12 cellular contexts compared by ENCODE assay signal in the genomic region with DNA sequence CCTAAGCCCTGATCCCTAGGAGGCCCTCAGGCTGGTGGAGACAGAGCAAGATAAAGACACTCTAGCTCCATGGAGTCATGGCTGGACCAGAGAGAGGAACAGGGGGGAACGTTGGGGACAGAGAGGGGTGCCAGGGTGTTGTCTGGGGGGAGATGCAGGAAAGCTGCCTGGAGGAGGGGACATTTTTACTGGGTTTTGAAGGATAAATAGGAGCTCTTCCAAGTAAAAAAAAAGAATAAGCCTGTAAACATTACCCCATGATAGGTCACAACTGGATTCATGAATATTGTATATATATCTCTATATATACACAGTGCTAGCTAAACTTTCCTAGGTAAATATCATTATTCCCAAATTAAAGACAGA. TPM values are rescaled to one million over a fixed set of nuclear protein-coding genes. Genes with fewer than 3 reads are reported as not detected.
A peak's percentile ranks its signal among the peaks of the same experiment; 100 is the strongest.
DNase-seq lines count a peak whose midpoint lies in the region; ATAC-seq and TF ChIP-seq lines count a peak whose summit lies in the region.
"Had no signal": no experiment of that assay in that cellular context is flagged by ENCODE, and none has a peak within 500 bp of the region (broad histone marks: within the 10 kb centered on the region; RNA-seq: fewer than 3 reads in every experiment).

No MANE protein-coding gene starts in this region.

- H3K36me3 Mint-ChIP-seq in activated naive CD4-positive, alpha-beta T cell treated with anti-CD3 and anti-CD28 coated beads for 36 hours (ENCODE audit: low read depth) = peaks cover 17% of the 10 kb centered on the region
- H3K36me3 Mint-ChIP-seq in T-cell = peaks cover 10% of the 10 kb centered on the region
- H3K36me3 Mint-ChIP-seq in type B pancreatic cell = no peaks in the 10 kb centered on the region

- POLR2A ChIA-PET in T-cell (lab: Charles Lee) = interaction anchor here (0.6 to 0.7 kb wide), 5 partner anchors 41 to 682 kb away, joined by 3 to 6 read pairs (median 4); a partner anchor contains a TSS

- H3K4me3 Mint-ChIP-seq in activated naive CD4-positive, alpha-beta T cell treated with anti-CD3 and anti-CD28 coated beads for 36 hours = peak overlapping the region; percentile 98
- peak overlapping the region; percentile 93 to 99 (median 94) for H3K4me3 Mint-ChIP-seq in T-cell
- H3K4me3 Mint-ChIP-seq in type B pancreatic cell = no peak overlapping the region

- peak overlapping the region; percentile 96 for H3K27ac Mint-ChIP-seq in activated naive CD4-positive, alpha-beta T cell treated with anti-CD3 and anti-CD28 coated beads for 36 hours
- H3K27ac Mint-ChIP-seq in T-cell = peak overlapping the region; percentile 95 to 98
- peak overlapping the region; percentile 72 for H3K27ac Mint-ChIP-seq in type B pancreatic cell

- H3K27me3 Mint-ChIP-seq in activated naive CD4-positive, alpha-beta T cell treated with anti-CD3 and anti-CD28 coated beads for 36 hours (ENCODE audit: low read depth) = no peaks in the 10 kb centered on the region
- H3K27me3 Mint-ChIP-seq in T-cell = no peaks in the 10 kb centered on the region
- H3K27me3 Mint-ChIP-seq in type B pancreatic cell = no peaks in the 10 kb centered on the region

- DNase-seq in activated naive CD4-positive, alpha-beta T cell treated with anti-CD3 and anti-CD28 coated beads for 36 hours = no peak
- no peak for DNase-seq in activated naive CD4-positive, alpha-beta T cell treated with Interleukin-2 at 50 U/mL for 16 hours
- DNase-seq in T-cell (no peak), left colon (no peak), type B pancreatic cell (ENCODE audit: extremely low spot score, unreplicated experiment) (no peak), NCI-H187 (lab: John Stamatoyannopoulos, UW) (no peak), DMS153 (lab: John Stamatoyannopoulos, UW) (no peak)
- DNase-seq: dorsolateral prefrontal cortex, NCI-H1105 treated with DMSO at 0.1 percent for 48 hours, T1000 had no signal

- TF ChIP-seq CTCF in type B pancreatic cell (conservative IDR thresholded peaks at IDR 0.05) = no peak

- CTCF ChIA-PET in activated naive CD4-positive, alpha-beta T cell treated with anti-CD3 and anti-CD28 coated beads for 36 hours (lab: Charles Lee) = interaction anchor here (0.6 to 1.7 kb wide), 11 partner anchors 9 to 515 kb away, joined by 3 to 13 read pairs (median 4); a partner anchor contains a TSS
- CTCF ChIA-PET in T-cell (lab: Charles Lee) = interaction anchor here in 1 of 2 donors (0.6 to 1.9 kb wide), 6 partner anchors 30 to 242 kb away, joined by 3 to 7 read pairs (median 4); a partner anchor contains a TSS

- peaks cover 25% of the 10 kb centered on the region for H3K4me1 Mint-ChIP-seq in activated naive CD4-positive, alpha-beta T cell treated with anti-CD3 and anti-CD28 coated beads for 36 hours (ENCODE audit: low read depth)
- H3K4me1 Mint-ChIP-seq in T-cell (peaks cover 33 to 62% (median 41%) of the 10 kb centered on the region in 3 donors), type B pancreatic cell (ENCODE audit: unreplicated experiment) (peaks cover 3% of the 10 kb centered on the region)

- no peaks in the 10 kb centered on the region for H3K9me3 Mint-ChIP-seq in activated naive CD4-positive, alpha-beta T cell treated with anti-CD3 and anti-CD28 coated beads for 36 hours
- no peaks in the 10 kb centered on the region for H3K9me3 Mint-ChIP-seq in T-cell
- H3K9me3 Mint-ChIP-seq in type B pancreatic cell = no peaks in the 10 kb centered on the region

- ATAC-seq in T-cell (replicated peaks in 1 of 4) = peak in 2 of 4 experiments; percentile 6 to 7
- ATAC-seq in left colon = peak; percentile 21
- no peak for ATAC-seq in HG02870 (IDR thresholded peaks at IDR 0.05; ENCODE audit: unreplicated experiment)

- intact Hi-C loops in activated naive CD4-positive, alpha-beta T cell treated with anti-CD3 and anti-CD28 coated beads for 36 hours (cut with micrococcal nuclease) = no loop called here
- intact Hi-C loops in left colon (cut with DNase I, micrococcal nuclease) = no loop called here

RNA-seq across cellular contexts. Expression of a gene that starts 0.7 kb away (rescaled TPM):
- 10 to 100 TPM; 18.3 to 20.7 TPM for total RNA-seq in activated naive CD4-positive, alpha-beta T cell treated with anti-CD3 and anti-CD28 coated beads for 36 hours
- total RNA-seq in T-cell = 10 to 100 TPM; 23.5 to 37.0 (median 28.5) TPM
- total RNA-seq in left colon = 10 to 100 TPM; 18.8 to 24.3 TPM
- 0.68 and 1.5 TPM in 2 replicates for total RNA-seq in type B pancreatic cell (ENCODE audit: low replicate concordance)

RNA-seq across cellular contexts. Expression of a gene that starts 29.1 kb away (rescaled TPM):
- total RNA-seq in activated naive CD4-positive, alpha-beta T cell treated with anti-CD3 and anti-CD28 coated beads for 36 hours = not detected
- total RNA-seq in T-cell (not detected), left colon (not detected), type B pancreatic cell (ENCODE audit: low replicate concordance) (not detected in 2 replicates)
- total RNA-seq: dorsolateral prefrontal cortex, sciatic nerve had no signal

RNA-seq across cellular contexts. Expression of a gene that starts 32.5 kb away (rescaled TPM):
- total RNA-seq in activated naive CD4-positive, alpha-beta T cell treated with anti-CD3 and anti-CD28 coated beads for 36 hours = 10 to 100 TPM; 90.5 to 95.2 TPM
- total RNA-seq in T-cell = 10 to 100 TPM; 67.0 to 84.5 (median 71.7) TPM
- total RNA-seq in left colon = 100 to 1,000 TPM; 143 to 172 TPM
- 86.9 and 98.7 TPM in 2 replicates for total RNA-seq in type B pancreatic cell (ENCODE audit: low replicate concordance)

RNA-seq across cellular contexts. Expression of a gene that starts 41.0 kb away (rescaled TPM):
- 10 to 100 TPM; 38.2 to 41.9 TPM for total RNA-seq in activated naive CD4-positive, alpha-beta T cell treated with anti-CD3 and anti-CD28 coated beads for 36 hours
- 10 to 100 TPM; 42.1 to 60.6 (median 53.3) TPM for total RNA-seq in T-cell
- 10 to 100 TPM; 78.8 to 90.5 TPM for total RNA-seq in left colon
- 84.6 and 89.0 TPM in 2 replicates for total RNA-seq in type B pancreatic cell (ENCODE audit: low replicate concordance)

RNA-seq across cellular contexts. Expression of a gene that starts 53.5 kb away (rescaled TPM):
- total RNA-seq in activated naive CD4-positive, alpha-beta T cell treated with anti-CD3 and anti-CD28 coated beads for 36 hours = 100 to 1,000 TPM; 113 to 123 TPM
- total RNA-seq in T-cell (100 to 1,000 TPM in 4 of 5 donors, 10 to 100 TPM in 1; 94.9 to 171 (median 133) TPM), left colon (10 to 100 TPM; 22.2 to 26.5 TPM), type B pancreatic cell (ENCODE audit: low replicate concordance) (39.9 and 75.0 TPM in 2 replicates)
